Comparison of ENCODE assay signal across 27 cellular contexts in genomic region chr7:55513849-55514248, GRCh38.
A peak's percentile ranks its signal among the peaks of the same experiment; 100 is the strongest.
DNase-seq lines count a peak whose midpoint lies in the region; ATAC-seq and TF ChIP-seq lines count a peak whose summit lies in the region.
"Had no signal": no experiment of that assay in that cellular context is flagged by ENCODE, and none has a peak within 500 bp of the region (broad histone marks: within the 10 kb centered on the region; RNA-seq: fewer than 3 reads in every experiment).

No MANE protein-coding gene starts in this region.

- H3K4me2 ChIP-seq in OCI-LY3 (ENCODE audit: low read length) = peak overlapping the region; percentile 62

- H2AFZ ChIP-seq in OCI-LY3 (ENCODE audit: low read depth, low read length) = no peak overlapping the region

- H3K9ac ChIP-seq in OCI-LY3 (ENCODE audit: low read length) = peak overlapping the region; percentile 85

- peak overlapping the region; percentile 37 for H3K4me3 ChIP-seq in OCI-LY3 (ENCODE audit: low read length)
- H3K4me3 ChIP-seq: SJCRH30, tibial artery had no signal

- H3K27me3 ChIP-seq in OCI-LY3 (ENCODE audit: low read depth, low read length) = no peaks in the 10 kb centered on the region
- H3K27me3 ChIP-seq: SJCRH30, tibial artery had no signal

- H3K4me1 ChIP-seq in OCI-LY3 (ENCODE audit: low read length) = peaks cover 96% of the 10 kb centered on the region

- H3K27ac Mint-ChIP-seq in activated T-cell treated with anti-CD3 and anti-CD28 coated beads, Interleukin-2, amount 50 U/mL, for 24 hours = peak overlapping the region; percentile 7
- H3K27ac Mint-ChIP-seq: activated naive CD8-positive, alpha-beta T cell treated with anti-CD3 and anti-CD28 coated beads for 36 hours had no signal

- no peaks in the 10 kb centered on the region for H4K20me1 ChIP-seq in OCI-LY3 (ENCODE audit: insufficient read depth, low read length)

- ATAC-seq in HG02610 (IDR thresholded peaks at IDR 0.05; ENCODE audit: unreplicated experiment) (peak; percentile 36), GM18907 (IDR thresholded peaks at IDR 0.05; ENCODE audit: unreplicated experiment) (no peak)
- ATAC-seq: Panc1 had no signal

- peaks cover 45% of the 10 kb centered on the region for H3K36me3 ChIP-seq in OCI-LY3 (replicated peaks; ENCODE audit: low read depth, low read length)

- intact Hi-C loops in posterior cingulate gyrus (cut with DNase I) = no loop called here

- H3K79me2 ChIP-seq in OCI-LY3 (ENCODE audit: low read length) = peaks cover 95% of the 10 kb centered on the region

- no peaks in the 10 kb centered on the region for H3K9me3 ChIP-seq in OCI-LY3 (ENCODE audit: insufficient read depth, low read length)
- H3K9me3 ChIP-seq: SJCRH30, tibial artery had no signal

- no peak overlapping the region for H3K4me3 Mint-ChIP-seq in activated T-cell treated with anti-CD3 and anti-CD28 coated beads, Interleukin-2, amount 50 U/mL, for 24 hours
- H3K4me3 Mint-ChIP-seq: activated CD4-positive, alpha-beta T cell treated with anti-CD3 and anti-CD28 coated beads, Interleukin-2, amount 10 ng/mL, durations not matched to agents 24 days and 14 days; activated naive CD8-positive, alpha-beta T cell treated with anti-CD3 and anti-CD28 coated beads for 36 hours had no signal

- H3K27ac ChIP-seq in OCI-LY3 (ENCODE audit: low read length) = peak overlapping the region; percentile 97
- H3K27ac ChIP-seq: SJCRH30, tibial artery had no signal

- no peak; the same call in 1 of the 2 replicates for TF ChIP-seq CTCF in OCI-LY3 (IDR thresholded peaks at IDR 0.05; ENCODE audit: low read depth, low read length)

- peaks cover 79% of the 10 kb centered on the region for H3K4me1 Mint-ChIP-seq in activated T-cell treated with anti-CD3 and anti-CD28 coated beads, Interleukin-2, amount 50 U/mL, for 24 hours (ENCODE audit: low read depth)

- no peak for DNase-seq in activated T-cell treated with anti-CD3 and anti-CD28 coated beads, Interleukin-2, amount 50 U/mL, for 24 hours
- DNase-seq in activated T-cell treated with anti-CD3 and anti-CD28 coated beads, Interleukin-2, amount 50 U/mL, for 48 hours = no peak
- DNase-seq in stimulated activated CD4-positive, alpha-beta T cell treated with anti-CD3 and anti-CD28 coated beads, Interleukin-4, amount 100 ng/mL, for 1 hour = no peak
- DNase-seq in posterior cingulate gyrus = no peak
- no peak for DNase-seq in iPS-NIHi7 (ENCODE audit: extremely low spot score)
- DNase-seq: 8988T; activated CD4-positive, alpha-beta T cell treated with anti-CD3 and anti-CD28 coated beads, Interleukin-2, amount 10 ng/mL, durations not matched to agents 24 days and 14 days; activated naive CD8-positive, alpha-beta T cell treated with anti-CD3 and anti-CD28 coated beads for 36 hours; cerebellar nuclear complex; COR-L47; DMS79 treated with DMSO at 0.1 percent for 48 hours; KBM-7; mesendoderm; MV-4-11; naive B cell; NCI-H187; NCI-H2227 treated with DMSO at 0.1 percent for 48 hours; NCI-H82; SJCRH30; small intestine; stimulated activated naive CD4-positive, alpha-beta T cell treated with Interleukin-2 at 50 U/mL for 16 hours; T-helper 2 cell; tibial artery had no signal

- peaks cover 79% of the 10 kb centered on the region for H3K36me3 Mint-ChIP-seq in activated T-cell treated with anti-CD3 and anti-CD28 coated beads, Interleukin-2, amount 50 U/mL, for 24 hours (ENCODE audit: low read depth)

- H3K9me3 Mint-ChIP-seq in activated T-cell treated with anti-CD3 and anti-CD28 coated beads, Interleukin-2, amount 50 U/mL, for 24 hours = no peaks in the 10 kb centered on the region
- H3K9me3 Mint-ChIP-seq: activated CD4-positive, alpha-beta T cell treated with anti-CD3 and anti-CD28 coated beads, Interleukin-2, amount 10 ng/mL, durations not matched to agents 24 days and 14 days; activated naive CD8-positive, alpha-beta T cell treated with anti-CD3 and anti-CD28 coated beads for 36 hours; naive B cell had no signal

- H3K27me3 Mint-ChIP-seq in activated T-cell treated with anti-CD3 and anti-CD28 coated beads, Interleukin-2, amount 50 U/mL, for 24 hours = no peaks in the 10 kb centered on the region
- H3K27me3 Mint-ChIP-seq: activated CD4-positive, alpha-beta T cell treated with anti-CD3 and anti-CD28 coated beads, Interleukin-2, amount 10 ng/mL, durations not matched to agents 24 days and 14 days; activated naive CD8-positive, alpha-beta T cell treated with anti-CD3 and anti-CD28 coated beads for 36 hours; naive B cell had no signal
